Comparison of ENCODE assay signal across 2 cellular contexts in the genomic region with DNA sequence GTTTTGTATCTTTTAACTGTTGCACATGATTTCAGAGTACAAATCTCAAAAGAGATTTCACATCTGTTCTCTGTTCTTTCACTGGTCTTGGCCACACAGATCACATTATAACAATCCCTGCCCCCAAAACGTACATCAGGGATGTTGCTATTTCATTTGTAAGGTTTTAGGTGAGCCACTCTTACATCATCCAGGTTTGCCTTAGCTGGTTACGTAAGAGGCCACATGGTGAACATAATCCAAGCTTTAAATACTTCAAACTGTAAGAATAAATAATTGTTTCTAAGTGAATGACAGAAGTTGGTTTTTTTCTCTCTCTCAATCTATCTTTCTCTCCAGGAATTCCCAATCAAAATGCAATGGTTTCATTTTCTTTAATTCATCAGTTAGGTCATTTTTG.
A peak's percentile ranks its signal among the peaks of the same experiment; 100 is the strongest.
TF ChIP-seq lines count a peak whose summit lies in the region.

No MANE protein-coding gene starts in this region.

TF ChIP-seq in Ishikawa, 13 proteins besides CTCF, POLR2A, EP300 and RAD21 (continued from another document):
- TF ChIP-seq, protein P1, sequence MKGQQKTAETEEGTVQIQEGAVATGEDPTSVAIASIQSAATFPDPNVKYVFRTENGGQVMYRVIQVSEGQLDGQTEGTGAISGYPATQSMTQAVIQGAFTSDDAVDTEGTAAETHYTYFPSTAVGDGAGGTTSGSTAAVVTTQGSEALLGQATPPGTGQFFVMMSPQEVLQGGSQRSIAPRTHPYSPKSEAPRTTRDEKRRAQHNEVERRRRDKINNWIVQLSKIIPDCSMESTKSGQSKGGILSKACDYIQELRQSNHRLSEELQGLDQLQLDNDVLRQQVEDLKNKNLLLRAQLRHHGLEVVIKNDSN (IDR thresholded peaks at IDR 0.05): no peak
- no peak for TF ChIP-seq YY1 (IDR thresholded peaks at IDR 0.05; ENCODE audit: low read depth)

TF ChIP-seq in HepG2, 621 proteins besides CTCF, POLR2A, EP300 and RAD21 (continued from another document):
- TF ChIP-seq, protein P2, sequence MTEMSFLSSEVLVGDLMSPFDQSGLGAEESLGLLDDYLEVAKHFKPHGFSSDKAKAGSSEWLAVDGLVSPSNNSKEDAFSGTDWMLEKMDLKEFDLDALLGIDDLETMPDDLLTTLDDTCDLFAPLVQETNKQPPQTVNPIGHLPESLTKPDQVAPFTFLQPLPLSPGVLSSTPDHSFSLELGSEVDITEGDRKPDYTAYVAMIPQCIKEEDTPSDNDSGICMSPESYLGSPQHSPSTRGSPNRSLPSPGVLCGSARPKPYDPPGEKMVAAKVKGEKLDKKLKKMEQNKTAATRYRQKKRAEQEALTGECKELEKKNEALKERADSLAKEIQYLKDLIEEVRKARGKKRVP (CRISPR knock-in tag; IDR thresholded peaks at IDR 0.05): 0 out of 4 replicates have a peak, but pooled peaks of 1 of the 2 experiments have one; percentile 31
